ENCODE assay signal across 8 cellular contexts in genomic region chr2:55048925-55049793, GRCh38. TPM values are rescaled to one million over a fixed set of nuclear protein-coding genes. Genes with fewer than 3 reads are reported as not detected.
DNase-seq lines count a peak whose midpoint lies in the region; ATAC-seq and TF ChIP-seq lines count a peak whose summit lies in the region.

No MANE protein-coding gene starts in this region.

- peaks cover 66 to 82% (median 77%) of the 10 kb centered on the region in 3 donors for H3K4me1 Mint-ChIP-seq in CD8-positive, alpha-beta memory T cell

- POLR2A ChIA-PET in CD8-positive, alpha-beta memory T cell (lab: Charles Lee) = interaction anchor here (0.6 to 1.6 kb wide), 7 partner anchors 12 to 491 kb away, joined by 3 to 10 read pairs (median 3); partner anchors contain the start of gene CFAP36

- DNase-seq in CD8-positive, alpha-beta memory T cell = peak; percentile 42 to 80 (median 55)
- DNase-seq in NCI-H128 (lab: John Stamatoyannopoulos, UW; ENCODE audit: unreplicated experiment) (peak; percentile 46), T follicular helper cell (ENCODE audit: low read depth) (peak; percentile 34), amygdala (lab: John Stamatoyannopoulos, UW) (peak; percentile 28 to 93 (median 82)), left cardiac atrium (peak; percentile 91), pons (ENCODE audit: low spot score) (peak; percentile 95), vagina (ENCODE audit: extremely low spot score in 2 of 2) (peak in 1 of 2 donors; percentile 97)

- peaks cover 0 to 18% (median 0%) of the 10 kb centered on the region in 3 donors for H3K36me3 Mint-ChIP-seq in CD8-positive, alpha-beta memory T cell

- H3K27me3 Mint-ChIP-seq in CD8-positive, alpha-beta memory T cell = peaks cover 0 to 3% of the 10 kb centered on the region in 2 donors

- peaks cover 53% of the 10 kb centered on the region for H3K4me1 ChIP-seq in CD8-positive, alpha-beta memory T cell (ENCODE audit: insufficient read depth, low read length)
- H3K4me1 ChIP-seq in vagina = peaks cover 56% of the 10 kb centered on the region

- peak overlapping the region; percentile 77 to 98 (median 90) for H3K27ac Mint-ChIP-seq in CD8-positive, alpha-beta memory T cell

- H3K27me3 ChIP-seq in CD8-positive, alpha-beta memory T cell (ENCODE audit: insufficient read depth, low read length, poor library complexity, severe bottlenecking) = no peaks in the 10 kb centered on the region
- no peaks in the 10 kb centered on the region for H3K27me3 ChIP-seq in vagina

- no peaks in the 10 kb centered on the region for H3K9me3 Mint-ChIP-seq in CD8-positive, alpha-beta memory T cell

- H3K36me3 ChIP-seq in CD8-positive, alpha-beta memory T cell (ENCODE audit: insufficient read depth, low read length) = no peaks in the 10 kb centered on the region
- H3K36me3 ChIP-seq in vagina = no peaks in the 10 kb centered on the region

- peak overlapping the region; percentile 93 for H3K27ac ChIP-seq in CD8-positive, alpha-beta memory T cell (ENCODE audit: low read depth, low read length)
- H3K27ac ChIP-seq in vagina = peak overlapping the region; percentile 99

- peak in 2 of 3 experiments; percentile 14 to 61 for TF ChIP-seq CTCF in vagina (IDR thresholded peaks at IDR 0.05)

- peak; percentile 15 for ATAC-seq in GM21529 (IDR thresholded peaks at IDR 0.05; ENCODE audit: unreplicated experiment)
- ATAC-seq in left cardiac atrium = peak; percentile 59 to 64

- intact Hi-C loops in left cardiac atrium (cut with DNase I) (loop anchor here (5.0 to 10.0 kb wide), 2 partner anchors 63 to 116 kb away; no protein-coding TSS in a partner anchor), vagina (cut with DNase I) (loop anchor here (10.0 kb wide), 1 partner anchor 116 kb away; no protein-coding TSS in a partner anchor)

- no peaks in the 10 kb centered on the region for H3K9me3 ChIP-seq in CD8-positive, alpha-beta memory T cell (ENCODE audit: low read length)
- H3K9me3 ChIP-seq in vagina = no peaks in the 10 kb centered on the region

- TF ChIP-seq POLR2A in vagina (IDR thresholded peaks at IDR 0.05) = peak in 1 of 2 donors; percentile 64

- CTCF ChIA-PET in CD8-positive, alpha-beta memory T cell (lab: Charles Lee) = interaction anchor here (0.6 to 2.7 kb wide), 12 partner anchors 9 to 176 kb away, joined by 3 to 13 read pairs (median 5); no protein-coding TSS in a partner anchor

- H3K4me3 Mint-ChIP-seq in CD8-positive, alpha-beta memory T cell = peak overlapping the region; percentile 94 to 99 (median 97)

- H3K4me3 ChIP-seq in CD8-positive, alpha-beta memory T cell (ENCODE audit: low read length) = peak overlapping the region; percentile 94
- H3K4me3 ChIP-seq in vagina = peak overlapping the region; percentile 87 to 95

RNA-seq across cellular contexts. Expression of gene RTN4, which starts 1.1 kb away (rescaled TPM):
- 100 to 1,000 TPM; 105 to 110 TPM for total RNA-seq in CD8-positive, alpha-beta memory T cell
- 100 TPM for polyA plus RNA-seq in CD8-positive, alpha-beta memory T cell
- total RNA-seq in left cardiac atrium = 100 to 1,000 TPM; 249 to 251 TPM
- total RNA-seq in vagina = 174 TPM
